2 cellular contexts compared by ENCODE assay signal in the genomic region with DNA sequence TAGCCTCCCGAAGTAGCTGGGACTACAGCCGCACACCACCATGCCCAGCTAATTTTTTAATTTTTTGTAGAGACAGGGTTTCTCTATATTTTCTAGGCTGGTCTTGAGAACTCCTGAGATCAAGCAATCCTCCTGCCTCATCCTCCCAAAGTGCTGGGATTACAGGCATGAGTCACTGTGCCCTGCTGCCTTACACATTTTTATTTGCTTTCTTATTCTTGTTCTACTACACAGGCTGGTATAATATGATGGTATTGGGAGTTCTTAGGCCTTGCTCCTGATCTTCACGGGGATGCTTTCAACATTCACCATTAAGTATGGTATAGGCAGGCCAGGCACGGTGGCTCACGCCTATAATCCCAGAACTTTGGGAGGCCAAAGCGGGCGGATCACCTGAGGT.
TF ChIP-seq lines count a peak whose summit lies in the region.

No MANE protein-coding gene starts in this region.

TF ChIP-seq in GM23338, 12 proteins besides CTCF, POLR2A, EP300 and RAD21 (continues in another document):
- no peak for TF ChIP-seq ZNF114 (CRISPR knock-in tag; IDR thresholded peaks at IDR 0.05)
- no peak for TF ChIP-seq POLR2AphosphoS5 (IDR thresholded peaks at IDR 0.05; ENCODE audit: low read depth)
- no peak for TF ChIP-seq EZH2 (IDR thresholded peaks at IDR 0.05; ENCODE audit: low read depth, unreplicated experiment)
- TF ChIP-seq EZH2phosphoT487 (IDR thresholded peaks at IDR 0.05; ENCODE audit: unreplicated experiment) = no peak
- TF ChIP-seq ZNF331 (CRISPR knock-in tag; IDR thresholded peaks at IDR 0.05; ENCODE audit: low read depth) = no peak
- TF ChIP-seq, protein P1, sequence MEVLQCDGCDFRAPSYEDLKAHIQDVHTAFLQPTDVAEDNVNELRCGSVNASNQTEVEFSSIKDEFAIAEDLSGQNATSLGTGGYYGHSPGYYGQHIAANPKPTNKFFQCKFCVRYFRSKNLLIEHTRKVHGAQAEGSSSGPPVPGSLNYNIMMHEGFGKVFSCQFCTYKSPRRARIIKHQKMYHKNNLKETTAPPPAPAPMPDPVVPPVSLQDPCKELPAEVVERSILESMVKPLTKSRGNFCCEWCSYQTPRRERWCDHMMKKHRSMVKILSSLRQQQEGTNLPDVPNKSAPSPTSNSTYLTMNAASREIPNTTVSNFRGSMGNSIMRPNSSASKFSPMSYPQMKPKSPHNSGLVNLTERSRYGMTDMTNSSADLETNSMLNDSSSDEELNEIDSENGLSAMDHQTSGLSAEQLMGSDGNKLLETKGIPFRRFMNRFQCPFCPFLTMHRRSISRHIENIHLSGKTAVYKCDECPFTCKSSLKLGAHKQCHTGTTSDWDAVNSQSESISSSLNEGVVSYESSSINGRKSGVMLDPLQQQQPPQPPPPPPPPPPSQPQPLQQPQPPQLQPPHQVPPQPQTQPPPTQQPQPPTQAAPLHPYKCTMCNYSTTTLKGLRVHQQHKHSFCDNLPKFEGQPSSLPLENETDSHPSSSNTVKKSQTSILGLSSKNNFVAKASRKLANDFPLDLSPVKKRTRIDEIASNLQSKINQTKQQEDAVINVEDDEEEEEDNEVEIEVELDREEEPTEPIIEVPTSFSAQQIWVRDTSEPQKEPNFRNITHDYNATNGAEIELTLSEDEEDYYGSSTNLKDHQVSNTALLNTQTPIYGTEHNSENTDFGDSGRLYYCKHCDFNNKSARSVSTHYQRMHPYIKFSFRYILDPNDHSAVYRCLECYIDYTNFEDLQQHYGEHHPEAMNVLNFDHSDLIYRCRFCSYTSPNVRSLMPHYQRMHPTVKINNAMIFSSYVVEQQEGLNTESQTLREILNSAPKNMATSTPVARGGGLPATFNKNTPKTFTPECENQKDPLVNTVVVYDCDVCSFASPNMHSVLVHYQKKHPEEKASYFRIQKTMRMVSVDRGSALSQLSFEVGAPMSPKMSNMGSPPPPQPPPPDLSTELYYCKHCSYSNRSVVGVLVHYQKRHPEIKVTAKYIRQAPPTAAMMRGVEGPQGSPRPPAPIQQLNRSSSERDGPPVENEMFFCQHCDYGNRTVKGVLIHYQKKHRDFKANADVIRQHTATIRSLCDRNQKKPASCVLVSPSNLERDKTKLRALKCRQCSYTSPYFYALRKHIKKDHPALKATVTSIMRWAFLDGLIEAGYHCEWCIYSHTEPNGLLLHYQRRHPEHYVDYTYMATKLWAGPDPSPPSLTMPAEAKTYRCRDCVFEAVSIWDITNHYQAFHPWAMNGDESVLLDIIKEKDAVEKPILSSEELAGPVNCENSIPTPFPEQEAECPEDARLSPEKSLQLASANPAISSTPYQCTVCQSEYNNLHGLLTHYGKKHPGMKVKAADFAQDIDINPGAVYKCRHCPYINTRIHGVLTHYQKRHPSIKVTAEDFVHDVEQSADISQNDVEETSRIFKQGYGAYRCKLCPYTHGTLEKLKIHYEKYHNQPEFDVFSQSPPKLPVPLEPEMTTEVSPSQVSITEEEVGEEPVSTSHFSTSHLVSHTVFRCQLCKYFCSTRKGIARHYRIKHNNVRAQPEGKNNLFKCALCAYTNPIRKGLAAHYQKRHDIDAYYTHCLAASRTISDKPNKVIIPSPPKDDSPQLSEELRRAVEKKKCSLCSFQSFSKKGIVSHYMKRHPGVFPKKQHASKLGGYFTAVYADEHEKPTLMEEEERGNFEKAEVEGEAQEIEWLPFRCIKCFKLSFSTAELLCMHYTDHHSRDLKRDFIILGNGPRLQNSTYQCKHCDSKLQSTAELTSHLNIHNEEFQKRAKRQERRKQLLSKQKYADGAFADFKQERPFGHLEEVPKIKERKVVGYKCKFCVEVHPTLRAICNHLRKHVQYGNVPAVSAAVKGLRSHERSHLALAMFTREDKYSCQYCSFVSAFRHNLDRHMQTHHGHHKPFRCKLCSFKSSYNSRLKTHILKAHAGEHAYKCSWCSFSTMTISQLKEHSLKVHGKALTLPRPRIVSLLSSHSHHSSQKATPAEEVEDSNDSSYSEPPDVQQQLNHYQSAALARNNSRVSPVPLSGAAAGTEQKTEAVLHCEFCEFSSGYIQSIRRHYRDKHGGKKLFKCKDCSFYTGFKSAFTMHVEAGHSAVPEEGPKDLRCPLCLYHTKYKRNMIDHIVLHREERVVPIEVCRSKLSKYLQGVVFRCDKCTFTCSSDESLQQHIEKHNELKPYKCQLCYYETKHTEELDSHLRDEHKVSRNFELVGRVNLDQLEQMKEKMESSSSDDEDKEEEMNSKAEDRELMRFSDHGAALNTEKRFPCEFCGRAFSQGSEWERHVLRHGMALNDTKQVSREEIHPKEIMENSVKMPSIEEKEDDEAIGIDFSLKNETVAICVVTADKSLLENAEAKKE (CRISPR knock-in tag; IDR thresholded peaks at IDR 0.05) = no peak
- TF ChIP-seq, protein P2, sequence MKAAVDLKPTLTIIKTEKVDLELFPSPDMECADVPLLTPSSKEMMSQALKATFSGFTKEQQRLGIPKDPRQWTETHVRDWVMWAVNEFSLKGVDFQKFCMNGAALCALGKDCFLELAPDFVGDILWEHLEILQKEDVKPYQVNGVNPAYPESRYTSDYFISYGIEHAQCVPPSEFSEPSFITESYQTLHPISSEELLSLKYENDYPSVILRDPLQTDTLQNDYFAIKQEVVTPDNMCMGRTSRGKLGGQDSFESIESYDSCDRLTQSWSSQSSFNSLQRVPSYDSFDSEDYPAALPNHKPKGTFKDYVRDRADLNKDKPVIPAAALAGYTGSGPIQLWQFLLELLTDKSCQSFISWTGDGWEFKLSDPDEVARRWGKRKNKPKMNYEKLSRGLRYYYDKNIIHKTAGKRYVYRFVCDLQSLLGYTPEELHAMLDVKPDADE (IDR thresholded peaks at IDR 0.05) = no peak
- TF ChIP-seq STAT1 (IDR thresholded peaks at IDR 0.05; ENCODE audit: unreplicated experiment) = no peak
- TF ChIP-seq NANOG (IDR thresholded peaks at IDR 0.05; ENCODE audit: borderline replicate concordance) = no peak
- TF ChIP-seq, protein P3, sequence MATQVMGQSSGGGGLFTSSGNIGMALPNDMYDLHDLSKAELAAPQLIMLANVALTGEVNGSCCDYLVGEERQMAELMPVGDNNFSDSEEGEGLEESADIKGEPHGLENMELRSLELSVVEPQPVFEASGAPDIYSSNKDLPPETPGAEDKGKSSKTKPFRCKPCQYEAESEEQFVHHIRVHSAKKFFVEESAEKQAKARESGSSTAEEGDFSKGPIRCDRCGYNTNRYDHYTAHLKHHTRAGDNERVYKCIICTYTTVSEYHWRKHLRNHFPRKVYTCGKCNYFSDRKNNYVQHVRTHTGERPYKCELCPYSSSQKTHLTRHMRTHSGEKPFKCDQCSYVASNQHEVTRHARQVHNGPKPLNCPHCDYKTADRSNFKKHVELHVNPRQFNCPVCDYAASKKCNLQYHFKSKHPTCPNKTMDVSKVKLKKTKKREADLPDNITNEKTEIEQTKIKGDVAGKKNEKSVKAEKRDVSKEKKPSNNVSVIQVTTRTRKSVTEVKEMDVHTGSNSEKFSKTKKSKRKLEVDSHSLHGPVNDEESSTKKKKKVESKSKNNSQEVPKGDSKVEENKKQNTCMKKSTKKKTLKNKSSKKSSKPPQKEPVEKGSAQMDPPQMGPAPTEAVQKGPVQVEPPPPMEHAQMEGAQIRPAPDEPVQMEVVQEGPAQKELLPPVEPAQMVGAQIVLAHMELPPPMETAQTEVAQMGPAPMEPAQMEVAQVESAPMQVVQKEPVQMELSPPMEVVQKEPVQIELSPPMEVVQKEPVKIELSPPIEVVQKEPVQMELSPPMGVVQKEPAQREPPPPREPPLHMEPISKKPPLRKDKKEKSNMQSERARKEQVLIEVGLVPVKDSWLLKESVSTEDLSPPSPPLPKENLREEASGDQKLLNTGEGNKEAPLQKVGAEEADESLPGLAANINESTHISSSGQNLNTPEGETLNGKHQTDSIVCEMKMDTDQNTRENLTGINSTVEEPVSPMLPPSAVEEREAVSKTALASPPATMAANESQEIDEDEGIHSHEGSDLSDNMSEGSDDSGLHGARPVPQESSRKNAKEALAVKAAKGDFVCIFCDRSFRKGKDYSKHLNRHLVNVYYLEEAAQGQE (IDR thresholded peaks at IDR 0.05; ENCODE audit: unreplicated experiment) = no peak

TF ChIP-seq in IMR-90, 13 proteins besides CTCF, POLR2A, EP300 and RAD21:
- TF ChIP-seq RCOR1 (IDR thresholded peaks at IDR 0.05; ENCODE audit: insufficient replicate concordance, low read length) (no peak), RFX5 (IDR thresholded peaks at IDR 0.05; ENCODE audit: low read depth, low read length) (no peak), BHLHE40 (IDR thresholded peaks at IDR 0.05; ENCODE audit: low read depth, low read length) (no peak), MAZ (IDR thresholded peaks at IDR 0.05; ENCODE audit: borderline replicate concordance, low read depth, low read length) (no peak), MAFK (IDR thresholded peaks at IDR 0.05; ENCODE audit: low read depth, low read length) (no peak), FOS (IDR thresholded peaks at IDR 0.05; ENCODE audit: low read depth, low read length) (no peak)
- TF ChIP-seq, protein P4, sequence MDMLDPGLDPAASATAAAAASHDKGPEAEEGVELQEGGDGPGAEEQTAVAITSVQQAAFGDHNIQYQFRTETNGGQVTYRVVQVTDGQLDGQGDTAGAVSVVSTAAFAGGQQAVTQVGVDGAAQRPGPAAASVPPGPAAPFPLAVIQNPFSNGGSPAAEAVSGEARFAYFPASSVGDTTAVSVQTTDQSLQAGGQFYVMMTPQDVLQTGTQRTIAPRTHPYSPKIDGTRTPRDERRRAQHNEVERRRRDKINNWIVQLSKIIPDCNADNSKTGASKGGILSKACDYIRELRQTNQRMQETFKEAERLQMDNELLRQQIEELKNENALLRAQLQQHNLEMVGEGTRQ (IDR thresholded peaks at IDR 0.05; ENCODE audit: low read depth, low read length) = no peak
